ENCODE assay signal across 10 cellular contexts in genomic region chr1:160429702-160430535, GRCh38. TPM values are rescaled to one million over a fixed set of nuclear protein-coding genes. Genes with fewer than 3 reads are reported as not detected.
DNase-seq lines count a peak whose midpoint lies in the region; ATAC-seq, FAIRE-seq and TF ChIP-seq lines count a peak whose summit lies in the region.
"Had no signal": no experiment of that assay in that cellular context is flagged by ENCODE, and none has a peak within 500 bp of the region (broad histone marks: within the 10 kb centered on the region; RNA-seq: fewer than 3 reads in every experiment).

No MANE protein-coding gene starts in this region.

- no peak overlapping the region for H3K9ac ChIP-seq in HepG2 (ENCODE audit: insufficient read depth, low read depth, low read length)

- TF ChIP-seq EP300 in HepG2 (IDR thresholded peaks at IDR 0.05; ENCODE audit: low read depth in 2 of 2, low read length in 2 of 2) (no peak), HepG2 (CRISPR knock-in tag; IDR thresholded peaks at IDR 0.05; ENCODE audit: borderline replicate concordance) (no peak)

- H3K4me3 Mint-ChIP-seq in T-helper 17 cell: peak overlapping the region; percentile 64
- peak overlapping the region; percentile 5 to 67 for H3K4me3 Mint-ChIP-seq in stimulated activated naive B cell treated with anti-CD40 and anti-IgM and Interleukin-4, amounts not matched to agents 10 μg/mL and 1 μg/mL and 100 μg/mL, for 72 hours

- H3K36me3 ChIP-seq in HepG2 (replicated peaks in 1 of 2; ENCODE audit: control insufficient read depth in 1 of 2, insufficient read depth in 2 of 2, low read length in 2 of 2): no peaks in the 10 kb centered on the region
- H3K36me3 ChIP-seq: gastrocnemius medialis had no signal

- POLR2A ChIA-PET in HepG2 (lab: Yijun Ruan, JAX): no interaction called here

- H3K4me3 ChIP-seq in HepG2 (replicated peaks in 1 of 3; ENCODE audit: insufficient read depth in 1 of 3, low read depth in 2 of 3, low read length in 3 of 3): no peak overlapping the region
- H3K4me3 ChIP-seq: gastrocnemius medialis had no signal

- CTCF ChIA-PET in HepG2 (lab: Yijun Ruan, JAX; ENCODE audit: low intra/inter-chr PET ratio, low total read pairs): interaction anchor here (1.5 to 2.5 kb wide), 2 partner anchors 174 to 178 kb away, joined by 3 to 37 read pairs; no protein-coding TSS in a partner anchor

- no peak for FAIRE-seq in HepG2 (lab: Jason Lieb, UNC)

- peaks cover 41% of the 10 kb centered on the region for H3K4me1 Mint-ChIP-seq in T-helper 17 cell
- peaks cover 54 to 77% of the 10 kb centered on the region in 2 donors for H3K4me1 Mint-ChIP-seq in stimulated activated naive B cell treated with anti-CD40 and anti-IgM and Interleukin-4, amounts not matched to agents 10 μg/mL and 1 μg/mL and 100 μg/mL, for 72 hours

- no peak overlapping the region for H3K27ac ChIP-seq in HepG2 (ENCODE audit: extremely low read length, insufficient read depth, low read length)
- H3K27ac ChIP-seq: gastrocnemius medialis had no signal

- no peak overlapping the region for H2AFZ ChIP-seq in HepG2 (ENCODE audit: low read length)

- H3K4me1 ChIP-seq in HepG2 (ENCODE audit: insufficient read depth, low read length): no peaks in the 10 kb centered on the region
- H3K4me1 ChIP-seq: gastrocnemius medialis had no signal

- intact Hi-C loops in HepG2 (cut with micrococcal nuclease; ENCODE audit: unreplicated experiment): no loop called here

- no peaks in the 10 kb centered on the region for H4K20me1 ChIP-seq in HepG2 (ENCODE audit: insufficient read depth, low read length)

- no peak for DNase-seq in activated CD4-positive, CD25-positive, alpha-beta regulatory T cell (lab: John Stamatoyannopoulos, UW)
- no peak for DNase-seq in T-helper 17 cell
- DNase-seq in stimulated activated naive B cell treated with anti-CD40 and anti-IgM and Interleukin-4, amounts not matched to agents 10 μg/mL and 1 μg/mL and 100 μg/mL, for 72 hours: no peak
- no peak for DNase-seq in activated gamma-delta T cell (lab: John Stamatoyannopoulos, UW)
- DNase-seq in HepG2 (ENCODE audit: low spot score): no peak
- DNase-seq in A172 (ENCODE audit: low spot score): no peak
- DNase-seq: 8988T, gastrocnemius medialis had no signal

- peaks cover 7 to 10% of the 10 kb centered on the region in 2 donors for H3K9me3 Mint-ChIP-seq in stimulated activated naive B cell treated with anti-CD40 and anti-IgM and Interleukin-4, amounts not matched to agents 10 μg/mL and 1 μg/mL and 100 μg/mL, for 72 hours

- in situ Hi-C loops in HepG2 (cut with HindIII; ENCODE audit: extremely low pct_ligation_motif_present, low pct_unique_long_range_greater_than_20kb): loop anchor here (5.0 kb wide), 1 partner anchor 177 kb away; no protein-coding TSS in a partner anchor

- no peaks in the 10 kb centered on the region for H3K9me3 ChIP-seq in T-helper 17 cell (ENCODE audit: control insufficient read depth, low read length, poor library complexity, severe bottlenecking)
- H3K9me3 ChIP-seq in HepG2 (ENCODE audit: low read length): no peaks in the 10 kb centered on the region
- H3K9me3 ChIP-seq: gastrocnemius medialis had no signal

- peak overlapping the region; percentile 88 for H3K27ac Mint-ChIP-seq in T-helper 17 cell
- H3K27ac Mint-ChIP-seq in stimulated activated naive B cell treated with anti-CD40 and anti-IgM and Interleukin-4, amounts not matched to agents 10 μg/mL and 1 μg/mL and 100 μg/mL, for 72 hours: peak overlapping the region; percentile 98

- no peak for TF ChIP-seq POLR2A in HepG2 (IDR thresholded peaks at IDR 0.05; ENCODE audit: insufficient read depth in 1 of 2, low read depth in 2 of 2, low read length in 2 of 2)

- no peaks in the 10 kb centered on the region for H3K27me3 Mint-ChIP-seq in T-helper 17 cell
- no peaks in the 10 kb centered on the region for H3K27me3 Mint-ChIP-seq in stimulated activated naive B cell treated with anti-CD40 and anti-IgM and Interleukin-4, amounts not matched to agents 10 μg/mL and 1 μg/mL and 100 μg/mL, for 72 hours

- no peak for TF ChIP-seq CTCF in HepG2 (CRISPR knock-in tag; IDR thresholded peaks at IDR 0.05)

- H3K4me2 ChIP-seq in HepG2 (ENCODE audit: low read depth, low read length): no peak overlapping the region

- no peaks in the 10 kb centered on the region; a peak in 1 of 5 replicates for H3K27me3 ChIP-seq in HepG2 (ENCODE audit: control insufficient read depth in 1 of 2, insufficient read depth in 2 of 2, low read length in 2 of 2)
- H3K27me3 ChIP-seq: gastrocnemius medialis had no signal

- no TSS peak for BruUV-seq in HepG2 (replicated peaks; lab: Mats Ljungman, UMichigan)

- no peak for TF ChIP-seq RAD21 in HepG2 (CRISPR knock-in tag; IDR thresholded peaks at IDR 0.05)

- no peaks in the 10 kb centered on the region for H3K36me3 Mint-ChIP-seq in T-helper 17 cell (ENCODE audit: low read depth)
- peaks cover 13 to 26% of the 10 kb centered on the region in 2 donors for H3K36me3 Mint-ChIP-seq in stimulated activated naive B cell treated with anti-CD40 and anti-IgM and Interleukin-4, amounts not matched to agents 10 μg/mL and 1 μg/mL and 100 μg/mL, for 72 hours

- 2% methylated on average over 2 of the region's 2 CpGs for WGBS in HepG2 (ENCODE audit: low lambda C conversion rate)

- peak; percentile 59 to 72 for ATAC-seq in activated CD4-positive, CD25-positive, alpha-beta regulatory T cell treated with anti-CD3 and anti-CD28 coated beads, Interleukin-2, amount 50 U/mL, for 24 hours
- ATAC-seq in HG02763 (IDR thresholded peaks at IDR 0.05; ENCODE audit: unreplicated experiment): peak; percentile 46
- ATAC-seq in T-helper 17 cell: peak; percentile 55
- ATAC-seq in stimulated activated naive B cell treated with anti-CD40 and anti-IgM and Interleukin-4, amounts not matched to agents 10 μg/mL and 1 μg/mL and 100 μg/mL, for 72 hours (replicated peaks): peak; percentile 48 to 60
- ATAC-seq in HepG2: no peak
- ATAC-seq: gastrocnemius medialis had no signal

- no peaks in the 10 kb centered on the region for H3K79me2 ChIP-seq in HepG2 (ENCODE audit: insufficient read depth, low read length)

TF ChIP-seq in HepG2, 621 proteins besides CTCF, POLR2A, EP300 and RAD21:
- TF ChIP-seq GLI4 (CRISPR knock-in tag; IDR thresholded peaks at IDR 0.05; ENCODE audit: borderline replicate concordance): no peak
- no peak for TF ChIP-seq REXO4 (CRISPR knock-in tag; IDR thresholded peaks at IDR 0.05; ENCODE audit: borderline replicate concordance)
- TF ChIP-seq HDAC1 (CRISPR knock-in tag; IDR thresholded peaks at IDR 0.05): no peak
- no peak for TF ChIP-seq ZNF562 (CRISPR knock-in tag; IDR thresholded peaks at IDR 0.05; ENCODE audit: borderline replicate concordance)
TF ChIP-seq in HepG2: peak in this region for 0.

RNA-seq across cellular contexts. Expression of gene VANGL2, which starts 29.6 kb away (rescaled TPM):
- total RNA-seq in T-helper 17 cell (not detected), HepG2 (2016; rRNA removed; fragmentation: Illumina TruSeq; extraction: Trizol) (not detected in 2 replicates)
- not detected in 2 replicates for total RNA-seq in HepG2 (2016; cell fraction: cytosol; rRNA removed; fragmentation: Illumina TruSeq; extraction: Trizol; ENCODE audit: low read depth)
- 0.02 TPM in 1 of 2 replicates, not detected in the other for total RNA-seq in HepG2 (2016; cell fraction: insoluble cytoplasmic fraction; rRNA removed; fragmentation: Illumina TruSeq; extraction: Trizol)
- 0.03 TPM in 1 of 2 replicates, not detected in the other for total RNA-seq in HepG2 (2016; cell fraction: membrane; rRNA removed; fragmentation: Illumina TruSeq; extraction: Trizol)
- total RNA-seq in HepG2 (2016; cell fraction: nucleus; rRNA removed; fragmentation: Illumina TruSeq; extraction: Trizol): 0.16 TPM in 1 of 2 replicates, not detected in the other
- polyA plus RNA-seq in HepG2 (2011; rRNA removed): 0.09 and 0.18 TPM in 2 replicates
- polyA plus RNA-seq in HepG2 (2011; cell fraction: cytosol; rRNA removed): 0.11 and 0.12 TPM in 2 replicates
- polyA plus RNA-seq in HepG2 (2011; cell fraction: nucleus; rRNA removed): 0.16 and 0.21 TPM in 2 replicates
- 0.09 TPM in 1 of 2 replicates, not detected in the other for polyA plus RNA-seq in HepG2 (2012)
- polyA plus RNA-seq in HepG2 (2016; cell fraction: cytosol; fragmentation: Illumina TruSeq; extraction: Trizol; ENCODE audit: low read depth): not detected in 2 replicates
- not detected in 2 replicates for polyA plus RNA-seq in HepG2 (2016; cell fraction: insoluble cytoplasmic fraction; fragmentation: Illumina TruSeq; extraction: Trizol; ENCODE audit: low read depth)
- 0.03 TPM in 1 of 2 replicates, not detected in the other for polyA plus RNA-seq in HepG2 (2016; cell fraction: membrane; fragmentation: Illumina TruSeq; extraction: Trizol; ENCODE audit: low read depth)
- 0.11 TPM in 2 replicates for polyA plus RNA-seq in HepG2 (2016; cell fraction: nucleus; fragmentation: Illumina TruSeq; extraction: Trizol; ENCODE audit: insufficient read depth, low read depth)
- 0.10 TPM in 1 of 2 replicates, not detected in the other for polyA minus RNA-seq in HepG2 (2011; rRNA and poly(A)+ RNA removed; ENCODE audit: low replicate concordance)
- not detected in 2 replicates for polyA minus RNA-seq in HepG2 (2011; cell fraction: cytosol; rRNA and poly(A)+ RNA removed)
- polyA minus RNA-seq in HepG2 (2011; cell fraction: nucleus; rRNA and poly(A)+ RNA removed): 0.13 TPM in 1 of 2 replicates, not detected in the other
- 5.7 and 6.3 TPM in 2 replicates for total RNA-seq in A172 (2014; rRNA removed; shearing (Covaris generic))
